34 cellular contexts compared by ENCODE assay signal in genomic region chr13:46817081-46817480, GRCh38. TPM values are rescaled to one million over a fixed set of nuclear protein-coding genes. Genes with fewer than 3 reads are reported as not detected.
DNase-seq lines count a peak whose midpoint lies in the region; ATAC-seq, FAIRE-seq and TF ChIP-seq lines count a peak whose summit lies in the region.
"Had no signal": no experiment of that assay in that cellular context is flagged by ENCODE, and none has a peak within 500 bp of the region (broad histone marks: within the 10 kb centered on the region; RNA-seq: fewer than 3 reads in every experiment).

No MANE protein-coding gene starts in this region.

- H2BK12ac ChIP-seq in H1 (ENCODE audit: low read depth, low read length): no peak overlapping the region

- no peak overlapping the region for H3K18ac ChIP-seq in H1 (ENCODE audit: extremely low read depth, low read length)

- H3K79me2 ChIP-seq in H1 (ENCODE audit: control insufficient read depth in 1 of 2, insufficient read depth in 2 of 2, low read length in 2 of 2): no peaks in the 10 kb centered on the region

- no peak overlapping the region for H3K4ac ChIP-seq in H1 (replicated peaks; ENCODE audit: insufficient read length, low read depth, low read length)

- no peak overlapping the region for H3K4me3 ChIP-seq in H1 (ENCODE audit: extremely low read depth in 1 of 4, insufficient read depth in 2 of 4, low read depth in 3 of 4, low read length in 4 of 4)
- H3K4me3 ChIP-seq: BLaER1, breast epithelium, colonic mucosa, lung, ovary, Peyer's patch, skin epidermis, suprapubic skin, upper lobe of right lung had no signal

- no peak for TF ChIP-seq EP300 in H1 (IDR thresholded peaks at IDR 0.05; ENCODE audit: borderline replicate concordance in 1 of 2, low read depth in 2 of 2, low read length in 2 of 2)

- CTCF ChIA-PET in H1 (lab: Charles Lee; ENCODE audit: partially characterized antibody): interaction anchor here (0.6 to 1.1 kb wide), 3 partner anchors 15 to 117 kb away, joined by 3 to 4 read pairs (median 3); no protein-coding TSS in a partner anchor

- no peak overlapping the region for H4K5ac ChIP-seq in H1 (ENCODE audit: insufficient read length, low read depth, low read length)

- no peak overlapping the region for H4K91ac ChIP-seq in H1 (replicated peaks; ENCODE audit: insufficient read length, low read length)

- peak overlapping the region; percentile 73; the same call in 1 of the 2 replicates for H2AFZ ChIP-seq in H1 (ENCODE audit: low read length)

- no peak overlapping the region for H2BK5ac ChIP-seq in H1 (ENCODE audit: low read depth, low read length)

- H3K23me2 ChIP-seq in H1 (ENCODE audit: low read depth, low read length): no peaks in the 10 kb centered on the region

- H3K36me3 ChIP-seq in H1 (ENCODE audit: control insufficient read depth in 2 of 4, insufficient read depth in 4 of 4, low read length in 3 of 4): no peaks in the 10 kb centered on the region
- H3K36me3 ChIP-seq: BLaER1, breast epithelium, colonic mucosa, ovary, Peyer's patch, suprapubic skin, upper lobe of right lung, WERI-Rb-1 had no signal

- no peak overlapping the region for H3K14ac ChIP-seq in H1 (ENCODE audit: insufficient read length)

- H3K79me1 ChIP-seq in H1 (ENCODE audit: low read depth, low read length): no peaks in the 10 kb centered on the region

- ATAC-seq in left lobe of liver (peak; percentile 48), HG03354 (IDR thresholded peaks at IDR 0.05; ENCODE audit: poor library complexity, severe bottlenecking, unreplicated experiment) (no peak)
- ATAC-seq: activated T-helper 17 cell treated with anti-CD3 and anti-CD28 coated beads, Interleukin-2, amount 50 U/mL, for 72 hours had no signal

- POLR2A ChIA-PET in H1 (lab: Charles Lee; ENCODE audit: partially characterized antibody): no interaction called here

- H2AK5ac ChIP-seq in H1 (ENCODE audit: low read depth, low read length): no peak overlapping the region

- H4K20me1 ChIP-seq in H1 (replicated peaks in 1 of 2; ENCODE audit: control insufficient read depth in 1 of 2, insufficient read depth in 2 of 2, low read length in 2 of 2): no peaks in the 10 kb centered on the region
- H4K20me1 ChIP-seq: BLaER1 had no signal

- H3K4me1 ChIP-seq in H1 (replicated peaks in 1 of 4; ENCODE audit: control insufficient read depth in 3 of 4, insufficient read depth in 4 of 4, low read length in 3 of 4): no peaks in the 10 kb centered on the region
- H3K4me1 ChIP-seq: BLaER1, breast epithelium, colonic mucosa, Peyer's patch, suprapubic skin, upper lobe of right lung had no signal

- DNase-seq in HT1080 (ENCODE audit: low read depth) (peak; percentile 18), RPMI7951 (ENCODE audit: low read depth) (peak; percentile 6), H1 (ENCODE audit: low read depth in 1 of 2, low spot score in 2 of 2) (no peak), left lobe of liver (ENCODE audit: low spot score) (no peak), middle frontal gyrus (ENCODE audit: extremely low spot score, low spot score) (no peak), NCI-H146 (lab: John Stamatoyannopoulos, UW) (no peak), cortex of kidney (lab: John Stamatoyannopoulos, UW) (no peak)
- DNase-seq: activated CD4-positive, alpha-beta T cell treated with anti-CD3 and anti-CD28 coated beads for 48 hours; amygdala; colonic mucosa; DMS153; effector memory CD4-positive, alpha-beta T cell; erythroblast; foreskin fibroblast; head of caudate nucleus; kidney glomerular epithelial cell; NCI-H2081; NCI-H2227 treated with DMSO at 0.1 percent for 48 hours; NCI-H69; ovary; Peyer's patch; SHP77 treated with DMSO at 0.1 percent for 48 hours; stimulated activated naive CD4-positive, alpha-beta T cell; upper lobe of right lung; WERI-Rb-1 had no signal

- no peak overlapping the region for H3K4me2 ChIP-seq in H1 (ENCODE audit: insufficient read depth in 1 of 2, low read depth in 2 of 2, low read length in 2 of 2)
- H3K4me2 ChIP-seq: BLaER1 had no signal

- H2BK120ac ChIP-seq in H1 (replicated peaks; ENCODE audit: low read depth, low read length): no peak overlapping the region

- no peak for TF ChIP-seq POLR2A in H1 (IDR thresholded peaks at IDR 0.05; ENCODE audit: control extremely low read depth in 1 of 2, low read depth in 2 of 2, low read length in 2 of 2)

- no peak overlapping the region for H2BK20ac ChIP-seq in H1 (ENCODE audit: low read length)

- H3K27me3 ChIP-seq in H1 (replicated peaks in 1 of 4; ENCODE audit: control insufficient read depth in 3 of 4, extremely low read depth in 1 of 4, insufficient read depth in 3 of 4, low read length in 3 of 4): no peaks in the 10 kb centered on the region
- H3K27me3 ChIP-seq: BLaER1, breast epithelium, colonic mucosa, ovary, Peyer's patch, suprapubic skin, upper lobe of right lung had no signal

- TF ChIP-seq RAD21 in H1 (IDR thresholded peaks at IDR 0.05 in 1 of 2, conservative IDR thresholded peaks at IDR 0.05 in 1 of 2; ENCODE audit: low read depth in 2 of 2, low read length in 2 of 2): no peak

- H3K23ac ChIP-seq in H1 (ENCODE audit: insufficient read length): no peak overlapping the region

- no peak overlapping the region for H3K27ac ChIP-seq in H1 (ENCODE audit: low read depth, low read length)
- H3K27ac ChIP-seq: BLaER1, breast epithelium, colonic mucosa, ovary, Peyer's patch, skin epidermis, suprapubic skin, upper lobe of right lung, WERI-Rb-1 had no signal

- H2BK15ac ChIP-seq in H1 (ENCODE audit: low read length): no peak overlapping the region

- H4K8ac ChIP-seq in H1 (ENCODE audit: extremely low read depth, insufficient read depth, low read length): no peak overlapping the region

- TF ChIP-seq CTCF in H1 (IDR thresholded peaks at IDR 0.05; ENCODE audit: control extremely low read depth in 1 of 3, insufficient read depth in 1 of 3, low read depth in 1 of 3, low read length in 3 of 3): no peak

- H3K9ac ChIP-seq in H1 (replicated peaks in 1 of 4; ENCODE audit: extremely low read depth in 1 of 4, low read depth in 3 of 4, low read length in 3 of 4): no peak overlapping the region
- H3K9ac ChIP-seq: BLaER1 had no signal

- no peak overlapping the region for H3K56ac ChIP-seq in H1 (replicated peaks; ENCODE audit: insufficient read length, low read depth, low read length)

- FAIRE-seq in H1 (lab: Jason Lieb, UNC): no peak
- FAIRE-seq: GM18507, H54 had no signal

- 96% methylated on average over 1 of the region's 1 CpG; no CpG with 5 or more reads in 1 of the 2 experiments for WGBS in H1 (ENCODE audit: extremely low coverage in 1 of 2, insufficient coverage in 1 of 2, insufficient read length in 1 of 2, insufficient replicate concordance in 2 of 2, low coverage in 1 of 2, low lambda C conversion rate in 2 of 2, missing lambda C conversion rate in 1 of 2), 2 experiments

- H3K9me3 ChIP-seq in H1 (ENCODE audit: insufficient read depth in 2 of 2, low read depth in 1 of 2, low read length in 1 of 2): peaks cover 2 to 3% of the 10 kb centered on the region in 2 experiments; a peak in 1 of 4 replicates
- H3K9me3 ChIP-seq: colonic mucosa, ovary, suprapubic skin, upper lobe of right lung had no signal

TF ChIP-seq in H1, 55 proteins besides CTCF, POLR2A, EP300 and RAD21 (continues in another document):
- TF ChIP-seq SIN3A (conservative IDR thresholded peaks at IDR 0.05 in 1 of 2, IDR thresholded peaks at IDR 0.05 in 1 of 2; ENCODE audit: low read depth in 1 of 2, low read length in 2 of 2) (no peak), KDM1A (IDR thresholded peaks at IDR 0.05; ENCODE audit: borderline replicate concordance, low read length) (no peak)

RNA-seq across cellular contexts. Expression of gene ESD, which starts 20.1 kb away (rescaled TPM):
- total RNA-seq in HT1080 (2014; rRNA removed; shearing (Covaris generic)): 112 and 151 TPM in 2 replicates
- 132 and 148 TPM in 2 replicates for polyA plus RNA-seq in HT1080 (2015; cell fraction: cytosol; rRNA removed)
- polyA plus RNA-seq in HT1080 (2015; cell fraction: nucleus; rRNA removed): 131 and 155 TPM in 2 replicates
- 150 and 188 TPM in 2 replicates for total RNA-seq in RPMI7951 (2014; rRNA removed; shearing (Covaris generic))
- 55.8 and 56.0 TPM in 2 replicates for total RNA-seq in H1 (2021; fragmentation: NEBNext Ultra II Directional; extraction: Animal tissue kit (Norgen Biotek cat#: 25700))
- polyA plus RNA-seq in H1 (2011; rRNA removed): 20.1 and 40.3 TPM in 2 replicates
- polyA plus RNA-seq in H1 (2011; cell fraction: cytosol; rRNA removed): 33.7 TPM
- 15.1 TPM for polyA plus RNA-seq in H1 (2011; cell fraction: nucleus; rRNA removed)
- 47.1 to 87.9 TPM (median 54.7 TPM) in 4 replicates for polyA plus RNA-seq in H1 (2012, experiment 1 of 2)
- polyA plus RNA-seq in H1 (2012, experiment 2 of 2): 19.3 TPM
- polyA plus RNA-seq in H1 (2013, experiment 1 of 2): 49.7 TPM
- 48.5 TPM for polyA plus RNA-seq in H1 (2013, experiment 2 of 2)
- 30.8 and 40.8 TPM in 2 replicates for polyA minus RNA-seq in H1 (2011; rRNA and poly(A)+ RNA removed)
- polyA minus RNA-seq in H1 (2011; cell fraction: cytosol; rRNA and poly(A)+ RNA removed): 15.3 TPM
- 24.0 TPM for polyA minus RNA-seq in H1 (2011; cell fraction: nucleus; rRNA and poly(A)+ RNA removed)
- 66.4 TPM for total RNA-seq in left lobe of liver

Comparison
In these comparisons a context has a peak if more than half of its experiments do, and no peak if none do; other contexts are left out.
1. DNase-seq: peak in HT1080 (single experiment) and RPMI7951 (single experiment); none in H1 (0 of 2), left lobe of liver (single experiment), middle frontal gyrus (single experiment), NCI-H146 (single experiment) and cortex of kidney (single experiment).